Comparison of ENCODE assay signal across 17 cellular contexts in the genomic region with DNA sequence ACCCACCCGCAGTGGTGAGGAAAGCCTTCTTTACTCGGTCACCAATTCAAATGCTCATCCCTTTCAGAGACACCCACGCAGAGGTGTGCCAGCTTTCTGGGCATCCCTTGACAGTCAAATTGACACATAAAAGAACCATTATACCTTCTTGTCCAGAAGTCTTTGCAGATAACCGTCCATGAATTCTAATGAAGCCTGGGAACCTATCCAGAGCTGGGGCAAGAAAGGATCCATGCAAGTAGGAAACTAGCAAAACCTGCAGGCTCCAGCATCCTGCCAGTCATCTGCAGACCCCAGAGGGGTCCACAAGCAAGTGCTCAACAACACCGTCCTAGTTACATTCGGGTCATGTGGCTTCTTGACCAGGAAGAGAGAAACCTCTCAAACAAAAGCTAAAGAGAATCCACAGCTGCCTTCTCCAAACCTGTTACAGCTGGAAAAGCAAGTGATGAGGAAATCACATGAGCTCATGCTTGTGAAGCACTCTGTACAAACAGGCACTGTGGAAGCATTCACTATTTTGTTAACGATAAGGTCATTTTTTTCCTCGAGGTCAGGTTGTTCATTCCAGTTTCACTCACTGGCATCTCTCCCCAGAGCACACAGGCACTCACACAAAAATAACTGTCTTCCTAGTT.
A peak's percentile ranks its signal among the peaks of the same experiment; 100 is the strongest.
DNase-seq lines count a peak whose midpoint lies in the region; ATAC-seq and TF ChIP-seq lines count a peak whose summit lies in the region.
"Had no signal": no experiment of that assay in that cellular context is flagged by ENCODE, and none has a peak within 500 bp of the region (broad histone marks: within the 10 kb centered on the region; RNA-seq: fewer than 3 reads in every experiment).

No MANE protein-coding gene starts in this region.

- no peaks in the 10 kb centered on the region for H3K9me3 Mint-ChIP-seq in activated naive CD4-positive, alpha-beta T cell treated with anti-CD3 and anti-CD28 coated beads for 36 hours
- H3K9me3 Mint-ChIP-seq: activated CD8-positive, alpha-beta T cell treated with anti-CD3 and anti-CD28 coated beads for 36 hours; activated T-helper 2 cell treated with anti-CD3 and anti-CD28 coated beads, Interferon-gamma antibody, Interleukin-2, Interleukin-4, amounts not matched to agents 10 μg/mL and 5 μg/mL and 100 μg/mL, durations not matched to agents 14 hours and 24 hours and 36 hours; CD8-positive, alpha-beta memory T cell had no signal

- H3K27ac ChIP-seq in left ventricle myocardium inferior (replicated peaks) = peak overlapping the region; percentile 25
- H3K27ac ChIP-seq in esophagus (ENCODE audit: low read depth in 2 of 2, low read length in 1 of 2) = peak overlapping the region; percentile 18 to 80
- H3K27ac ChIP-seq: upper lobe of left lung had no signal

- intact Hi-C loops in left ventricle myocardium inferior (cut with micrococcal nuclease) = loop anchor here (5.0 kb wide), 2 partner anchors 149 to 374 kb away; no protein-coding TSS in a partner anchor
- intact Hi-C loops in cardiac septum (cut with DNase I) = loop anchor here (5.0 kb wide), 2 partner anchors 354 to 374 kb away; no protein-coding TSS in a partner anchor
- intact Hi-C loops in activated naive CD4-positive, alpha-beta T cell treated with anti-CD3 and anti-CD28 coated beads for 36 hours (cut with micrococcal nuclease) = loop anchor here (5.0 kb wide), 1 partner anchor 374 kb away; no protein-coding TSS in a partner anchor

- no peak for DNase-seq in left ventricle myocardium inferior
- no peak for DNase-seq in cardiac septum (ENCODE audit: low spot score)
- DNase-seq in medulla oblongata (ENCODE audit: extremely low spot score) = peak; percentile 67
- DNase-seq in activated naive CD4-positive, alpha-beta T cell treated with anti-CD3 and anti-CD28 coated beads for 36 hours = no peak
- no peak for DNase-seq in NCI-H1417 treated with DMSO at 0.1 percent for 48 hours (lab: John Stamatoyannopoulos, UW)
- no peak for DNase-seq in GM20000 (ENCODE audit: low spot score)
- DNase-seq: activated CD8-positive, alpha-beta T cell treated with anti-CD3 and anti-CD28 coated beads for 36 hours; CD8-positive, alpha-beta memory T cell; effector memory CD4-positive, alpha-beta T cell; NCI-H1105 treated with DMSO at 0.1 percent for 48 hours; NCI-H2227 treated with DMSO at 0.1 percent for 48 hours; stimulated activated CD4-positive, alpha-beta T cell treated with anti-CD3 and anti-CD28 coated beads, Interleukin-2, amount 100 ng/mL, for 48 hours; upper lobe of left lung had no signal

- TF ChIP-seq CTCF in left ventricle myocardium inferior (IDR thresholded peaks at IDR 0.05; ENCODE audit: borderline replicate concordance) (no peak), GM20000 (IDR thresholded peaks at IDR 0.05; ENCODE audit: extremely low read depth, missing control alignments) (no peak)

- H3K27me3 ChIP-seq in left ventricle myocardium inferior (ENCODE audit: low read depth) (peaks cover under 1% of the 10 kb centered on the region), esophagus (ENCODE audit: control insufficient read depth in 1 of 2, insufficient read depth in 2 of 2, low read length in 2 of 2) (no peaks in the 10 kb centered on the region)
- H3K27me3 ChIP-seq: upper lobe of left lung had no signal

- H3K27me3 Mint-ChIP-seq in activated naive CD4-positive, alpha-beta T cell treated with anti-CD3 and anti-CD28 coated beads for 36 hours (ENCODE audit: low read depth) = no peaks in the 10 kb centered on the region

- no peak overlapping the region for H3K27ac Mint-ChIP-seq in activated naive CD4-positive, alpha-beta T cell treated with anti-CD3 and anti-CD28 coated beads for 36 hours
- H3K27ac Mint-ChIP-seq: activated CD8-positive, alpha-beta T cell treated with anti-CD3 and anti-CD28 coated beads for 36 hours; activated T-helper 2 cell treated with anti-CD3 and anti-CD28 coated beads, Interferon-gamma antibody, Interleukin-2, Interleukin-4, amounts not matched to agents 10 μg/mL and 5 μg/mL and 100 μg/mL, durations not matched to agents 14 hours and 24 hours and 36 hours; CD8-positive, alpha-beta memory T cell had no signal

- H3K4me3 ChIP-seq in left ventricle myocardium inferior (no peak overlapping the region), esophagus (ENCODE audit: low read depth in 1 of 2, low read length in 2 of 2) (no peak overlapping the region)
- H3K4me3 ChIP-seq: upper lobe of left lung had no signal

- no peaks in the 10 kb centered on the region for H3K36me3 Mint-ChIP-seq in activated naive CD4-positive, alpha-beta T cell treated with anti-CD3 and anti-CD28 coated beads for 36 hours (ENCODE audit: low read depth)
- H3K36me3 Mint-ChIP-seq: CD8-positive, alpha-beta memory T cell had no signal

- H3K4me1 ChIP-seq in left ventricle myocardium inferior = peaks cover 21% of the 10 kb centered on the region
- H3K4me1 ChIP-seq in esophagus (ENCODE audit: control insufficient read depth in 2 of 2, insufficient read depth in 2 of 2, low read length in 1 of 2) = peaks cover 0 to 9% of the 10 kb centered on the region in 2 donors

- WGBS in esophagus, 2 donors = 67 to 68% methylated on average over 8 of the region's 8 CpGs

- CTCF ChIA-PET in activated naive CD4-positive, alpha-beta T cell treated with anti-CD3 and anti-CD28 coated beads for 36 hours (lab: Charles Lee) = interaction anchor here (0.6 to 1.1 kb wide), 2 partner anchors 148 to 241 kb away, joined by 4 read pairs; no protein-coding TSS in a partner anchor

- no peak for ATAC-seq in HG03354 (IDR thresholded peaks at IDR 0.05; ENCODE audit: poor library complexity, severe bottlenecking, unreplicated experiment)
- ATAC-seq: activated CD8-positive, alpha-beta T cell treated with anti-CD3 and anti-CD28 coated beads for 36 hours; SK-N-SH treated with all-trans-retinoic acid at 6 μM for 48 hours had no signal

- no peaks in the 10 kb centered on the region for H3K9me3 ChIP-seq in left ventricle myocardium inferior (replicated peaks)
- H3K9me3 ChIP-seq in esophagus (ENCODE audit: control insufficient read depth in 2 of 2, insufficient read depth in 1 of 2, low read depth in 1 of 2, low read length in 1 of 2) = no peaks in the 10 kb centered on the region
- H3K9me3 ChIP-seq: upper lobe of left lung had no signal

- no peaks in the 10 kb centered on the region for H3K36me3 ChIP-seq in left ventricle myocardium inferior
- H3K36me3 ChIP-seq in esophagus (ENCODE audit: control insufficient read depth in 2 of 2, insufficient read depth in 2 of 2, low read length in 1 of 2) = no peaks in the 10 kb centered on the region
- H3K36me3 ChIP-seq: upper lobe of left lung had no signal

- H3K4me3 Mint-ChIP-seq in activated naive CD4-positive, alpha-beta T cell treated with anti-CD3 and anti-CD28 coated beads for 36 hours = no peak overlapping the region
- H3K4me3 Mint-ChIP-seq: activated CD8-positive, alpha-beta T cell treated with anti-CD3 and anti-CD28 coated beads for 36 hours; CD8-positive, alpha-beta memory T cell had no signal

- no peaks in the 10 kb centered on the region for H3K4me1 Mint-ChIP-seq in activated naive CD4-positive, alpha-beta T cell treated with anti-CD3 and anti-CD28 coated beads for 36 hours (ENCODE audit: low read depth)
